Comparison of ENCODE assay signal across 2 cellular contexts in the genomic region with DNA sequence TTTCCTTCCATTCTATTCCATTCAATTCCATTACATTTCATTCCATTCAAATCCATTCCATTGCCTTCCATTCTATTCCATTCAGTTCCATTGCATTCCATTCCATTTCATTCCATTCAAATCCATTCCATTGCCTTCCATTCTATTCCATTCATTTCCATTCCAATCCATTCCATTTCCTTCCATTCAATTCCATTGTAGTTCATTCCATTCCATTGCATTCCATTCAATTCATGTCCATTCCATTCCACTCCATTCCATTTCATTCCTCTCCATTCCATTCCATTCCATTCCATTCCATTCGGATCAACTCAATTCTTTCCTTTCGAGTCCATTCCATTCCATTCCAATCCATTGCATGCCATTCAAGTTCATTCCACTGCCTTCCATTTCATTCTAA.
TF ChIP-seq lines count a peak whose summit lies in the region.

No MANE protein-coding gene starts in this region.

TF ChIP-seq in HepG2, 621 proteins besides CTCF, POLR2A, EP300 and RAD21 (continued from another document):
- TF ChIP-seq SOX6 (IDR thresholded peaks at IDR 0.05) (0 out of 2 replicates have a peak, but pooled peaks have one; percentile 7), SOX6 (CRISPR knock-in tag; IDR thresholded peaks at IDR 0.05) (no peak), LCORL (IDR thresholded peaks at IDR 0.05) (0 out of 2 replicates have a peak, but pooled peaks have one; percentile 40), LCORL (CRISPR knock-in tag; IDR thresholded peaks at IDR 0.05) (no peak), ZNF775 (CRISPR knock-in tag; IDR thresholded peaks at IDR 0.05; ENCODE audit: borderline replicate concordance) (no peak), ATF7 (IDR thresholded peaks at IDR 0.05) (peak; percentile 18; the same call in 1 of the 2 replicates), ATF7 (CRISPR knock-in tag; IDR thresholded peaks at IDR 0.05) (no peak), TAF1 (CRISPR knock-in tag; IDR thresholded peaks at IDR 0.05) (no peak)
TF ChIP-seq in HepG2: peak in this region for 7.

TF ChIP-seq in liver, 16 proteins besides CTCF, POLR2A, EP300 and RAD21 (continued from another document):
- TF ChIP-seq, protein P1, sequence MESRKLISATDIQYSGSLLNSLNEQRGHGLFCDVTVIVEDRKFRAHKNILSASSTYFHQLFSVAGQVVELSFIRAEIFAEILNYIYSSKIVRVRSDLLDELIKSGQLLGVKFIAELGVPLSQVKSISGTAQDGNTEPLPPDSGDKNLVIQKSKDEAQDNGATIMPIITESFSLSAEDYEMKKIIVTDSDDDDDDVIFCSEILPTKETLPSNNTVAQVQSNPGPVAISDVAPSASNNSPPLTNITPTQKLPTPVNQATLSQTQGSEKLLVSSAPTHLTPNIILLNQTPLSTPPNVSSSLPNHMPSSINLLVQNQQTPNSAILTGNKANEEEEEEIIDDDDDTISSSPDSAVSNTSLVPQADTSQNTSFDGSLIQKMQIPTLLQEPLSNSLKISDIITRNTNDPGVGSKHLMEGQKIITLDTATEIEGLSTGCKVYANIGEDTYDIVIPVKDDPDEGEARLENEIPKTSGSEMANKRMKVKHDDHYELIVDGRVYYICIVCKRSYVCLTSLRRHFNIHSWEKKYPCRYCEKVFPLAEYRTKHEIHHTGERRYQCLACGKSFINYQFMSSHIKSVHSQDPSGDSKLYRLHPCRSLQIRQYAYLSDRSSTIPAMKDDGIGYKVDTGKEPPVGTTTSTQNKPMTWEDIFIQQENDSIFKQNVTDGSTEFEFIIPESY (IDR thresholded peaks at IDR 0.05) = no peak
- TF ChIP-seq HNF4G (IDR thresholded peaks at IDR 0.05) = no peak
- TF ChIP-seq EGR1 (IDR thresholded peaks at IDR 0.05; ENCODE audit: low read depth in 2 of 2) = no peak
- TF ChIP-seq TAF1 (conservative IDR thresholded peaks at IDR 0.05) = no peak
- TF ChIP-seq YY1 (IDR thresholded peaks at IDR 0.05) = no peak
- no peak for TF ChIP-seq FOXA1 (IDR thresholded peaks at IDR 0.05)
- TF ChIP-seq, protein P2, sequence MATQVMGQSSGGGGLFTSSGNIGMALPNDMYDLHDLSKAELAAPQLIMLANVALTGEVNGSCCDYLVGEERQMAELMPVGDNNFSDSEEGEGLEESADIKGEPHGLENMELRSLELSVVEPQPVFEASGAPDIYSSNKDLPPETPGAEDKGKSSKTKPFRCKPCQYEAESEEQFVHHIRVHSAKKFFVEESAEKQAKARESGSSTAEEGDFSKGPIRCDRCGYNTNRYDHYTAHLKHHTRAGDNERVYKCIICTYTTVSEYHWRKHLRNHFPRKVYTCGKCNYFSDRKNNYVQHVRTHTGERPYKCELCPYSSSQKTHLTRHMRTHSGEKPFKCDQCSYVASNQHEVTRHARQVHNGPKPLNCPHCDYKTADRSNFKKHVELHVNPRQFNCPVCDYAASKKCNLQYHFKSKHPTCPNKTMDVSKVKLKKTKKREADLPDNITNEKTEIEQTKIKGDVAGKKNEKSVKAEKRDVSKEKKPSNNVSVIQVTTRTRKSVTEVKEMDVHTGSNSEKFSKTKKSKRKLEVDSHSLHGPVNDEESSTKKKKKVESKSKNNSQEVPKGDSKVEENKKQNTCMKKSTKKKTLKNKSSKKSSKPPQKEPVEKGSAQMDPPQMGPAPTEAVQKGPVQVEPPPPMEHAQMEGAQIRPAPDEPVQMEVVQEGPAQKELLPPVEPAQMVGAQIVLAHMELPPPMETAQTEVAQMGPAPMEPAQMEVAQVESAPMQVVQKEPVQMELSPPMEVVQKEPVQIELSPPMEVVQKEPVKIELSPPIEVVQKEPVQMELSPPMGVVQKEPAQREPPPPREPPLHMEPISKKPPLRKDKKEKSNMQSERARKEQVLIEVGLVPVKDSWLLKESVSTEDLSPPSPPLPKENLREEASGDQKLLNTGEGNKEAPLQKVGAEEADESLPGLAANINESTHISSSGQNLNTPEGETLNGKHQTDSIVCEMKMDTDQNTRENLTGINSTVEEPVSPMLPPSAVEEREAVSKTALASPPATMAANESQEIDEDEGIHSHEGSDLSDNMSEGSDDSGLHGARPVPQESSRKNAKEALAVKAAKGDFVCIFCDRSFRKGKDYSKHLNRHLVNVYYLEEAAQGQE (IDR thresholded peaks at IDR 0.05) = no peak
- no peak for TF ChIP-seq HNF4A (conservative IDR thresholded peaks at IDR 0.05)
